In genomic region chr5:68368280-68368679, GRCh38 we compare ENCODE assay signal across 1 cellular context.
TF ChIP-seq lines count a peak whose summit lies in the region.

No MANE protein-coding gene starts in this region.

TF ChIP-seq in HepG2, 621 proteins besides CTCF, POLR2A, EP300 and RAD21 (continued from another document):
- no peak for TF ChIP-seq ZNF232 (CRISPR knock-in tag; IDR thresholded peaks at IDR 0.05; ENCODE audit: borderline replicate concordance)
- no peak for TF ChIP-seq ZNF709 (CRISPR knock-in tag; IDR thresholded peaks at IDR 0.05)
- TF ChIP-seq MAZ (IDR thresholded peaks at IDR 0.05; ENCODE audit: borderline replicate concordance, low read depth, low read length): no peak
- TF ChIP-seq MAZ (CRISPR knock-in tag; IDR thresholded peaks at IDR 0.05; ENCODE audit: low read depth): no peak
- TF ChIP-seq ZFAT (CRISPR knock-in tag; conservative IDR thresholded peaks at IDR 0.05): no peak
